27 cellular contexts compared by ENCODE assay signal in the genomic region with DNA sequence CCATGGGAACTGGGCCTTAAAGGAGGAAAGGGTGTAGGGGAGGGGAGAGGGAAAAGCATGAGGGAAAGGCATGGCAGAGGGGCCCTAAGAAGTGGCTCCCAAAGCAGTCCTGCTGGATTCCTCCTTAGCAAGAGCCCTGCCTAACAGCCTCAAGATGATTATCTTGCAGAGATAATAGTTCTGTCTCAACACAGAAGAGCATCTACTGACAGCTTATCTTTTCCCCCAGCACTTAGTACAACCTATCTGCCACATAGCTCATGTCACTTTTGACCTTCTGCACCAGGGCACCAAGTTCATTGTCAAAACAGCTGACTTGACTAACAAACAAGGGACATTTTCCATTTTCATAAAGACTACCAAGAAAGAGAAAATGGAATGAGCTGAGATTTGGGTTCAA.
"Had no signal": no experiment of that assay in that cellular context is flagged by ENCODE, and none has a peak within 500 bp of the region (broad histone marks: within the 10 kb centered on the region; RNA-seq: fewer than 3 reads in every experiment).

No MANE protein-coding gene starts in this region.

- ATAC-seq: activated T-cell treated with anti-CD3 and anti-CD28 coated beads, Interleukin-2, amount 50 U/mL, for 4 hours; effector memory CD8-positive, alpha-beta T cell; gastrocnemius medialis; natural killer cell treated with Interleukin-12 subunit alpha and Interleukin-12 subunit beta and Interleukin-15 and Interleukin-18, amount 100 ng/mL, for 72 hours; right lobe of liver; stimulated activated memory B cell treated with anti-CD40 and anti-IgM and Interleukin-4, amounts not matched to agents 10 μg/mL and 1 μg/mL and 100 μg/mL, for 72 hours had no signal

- DNase-seq: activated CD4-positive, alpha-beta T cell treated with anti-CD3 and anti-CD28 coated beads for 4 hours; activated CD4-positive, alpha-beta T cell treated with anti-CD3 and anti-CD28 coated beads, Interleukin-2, amount 50 U/mL, for 48 hours; activated CD4-positive, CD25-positive, alpha-beta regulatory T cell; activated CD8-positive, alpha-beta memory T cell treated with anti-CD3 and anti-CD28 coated beads, Interleukin-2, amount 50 U/mL, for 48 hours; activated naive CD4-positive, alpha-beta T cell; activated T-cell treated with anti-CD3 and anti-CD28 coated beads, Interleukin-2, amount 50 U/mL, for 4 hours; adrenal gland; brain microvascular endothelial cell; central memory CD4-positive, alpha-beta T cell; effector memory CD8-positive, alpha-beta T cell; esophagus squamous epithelium; gastrocnemius medialis; hippocampal formation; left ventricle myocardium inferior; mammary epithelial cell; midbrain; small intestine; stimulated activated CD4-positive, alpha-beta T cell treated with anti-CD3 and anti-CD28 coated beads, Interleukin-2, amount 100 ng/mL, for 24 hours; transverse colon had no signal

- H3K4me1 ChIP-seq: adrenal gland, right lobe of liver had no signal

- H3K27me3 Mint-ChIP-seq: activated naive CD8-positive, alpha-beta T cell; stimulated activated memory B cell treated with anti-CD40 and anti-IgM and Interleukin-4, amounts not matched to agents 10 μg/mL and 1 μg/mL and 100 μg/mL, for 72 hours had no signal

- H3K9ac ChIP-seq: parathyroid adenoma had no signal

- H3K27me3 ChIP-seq: adrenal gland, ascending aorta, gastrocnemius medialis, right lobe of liver, transverse colon, vagina had no signal

- H3K4me3 ChIP-seq: adrenal gland, ascending aorta, esophagus squamous epithelium, gastrocnemius medialis, left ventricle myocardium inferior, right lobe of liver, transverse colon, vagina had no signal

- H3K27ac ChIP-seq: adrenal gland, ascending aorta, brain microvascular endothelial cell, esophagus squamous epithelium, gastrocnemius medialis, left ventricle myocardium inferior, parathyroid adenoma, right lobe of liver, transverse colon, vagina had no signal

- H3K9me3 ChIP-seq: adrenal gland, ascending aorta, esophagus squamous epithelium, gastrocnemius medialis, left ventricle myocardium inferior, right lobe of liver, transverse colon, vagina had no signal

- H3K9me3 Mint-ChIP-seq: activated T-cell treated with anti-CD3 and anti-CD28 coated beads, Interleukin-2, amount 50 U/mL, for 4 hours; activated T-helper 2 cell treated with anti-CD3 and anti-CD28 coated beads, Interferon-gamma antibody, Interleukin-2, Interleukin-4, amounts not matched to agents 10 μg/mL and 5 μg/mL and 100 μg/mL, durations not matched to agents 14 hours and 24 hours and 36 hours; effector memory CD8-positive, alpha-beta T cell; natural killer cell treated with Interleukin-12 subunit alpha and Interleukin-12 subunit beta and Interleukin-15 and Interleukin-18, amount 100 ng/mL, for 72 hours; stimulated activated memory B cell treated with anti-CD40 and anti-IgM and Interleukin-4, amounts not matched to agents 10 μg/mL and 1 μg/mL and 100 μg/mL, for 72 hours had no signal

- H3K27ac Mint-ChIP-seq: activated naive CD8-positive, alpha-beta T cell; activated T-helper 2 cell treated with anti-CD3 and anti-CD28 coated beads, Interferon-gamma antibody, Interleukin-2, Interleukin-4, amounts not matched to agents 10 μg/mL and 5 μg/mL and 100 μg/mL, durations not matched to agents 14 hours and 24 hours and 36 hours; effector memory CD8-positive, alpha-beta T cell; stimulated activated memory B cell treated with anti-CD40 and anti-IgM and Interleukin-4, amounts not matched to agents 10 μg/mL and 1 μg/mL and 100 μg/mL, for 72 hours had no signal

- H3K79me2 ChIP-seq: parathyroid adenoma had no signal

- H3K36me3 ChIP-seq: adrenal gland, ascending aorta, brain microvascular endothelial cell, esophagus squamous epithelium, gastrocnemius medialis, left ventricle myocardium inferior, right lobe of liver, transverse colon, vagina had no signal

- H3K4me3 Mint-ChIP-seq: activated naive CD8-positive, alpha-beta T cell; activated T-cell treated with anti-CD3 and anti-CD28 coated beads, Interleukin-2, amount 50 U/mL, for 4 hours; effector memory CD8-positive, alpha-beta T cell; stimulated activated memory B cell treated with anti-CD40 and anti-IgM and Interleukin-4, amounts not matched to agents 10 μg/mL and 1 μg/mL and 100 μg/mL, for 72 hours had no signal

- H2AFZ ChIP-seq: parathyroid adenoma had no signal
